Comparison of ENCODE assay signal across 20 cellular contexts in genomic region chr3:20073068-20073467, GRCh38. TPM values are rescaled to one million over a fixed set of nuclear protein-coding genes. Genes with fewer than 3 reads are reported as not detected.
DNase-seq lines count a peak whose midpoint lies in the region; ATAC-seq and TF ChIP-seq lines count a peak whose summit lies in the region.
"Had no signal": no experiment of that assay in that cellular context is flagged by ENCODE, and none has a peak within 500 bp of the region (broad histone marks: within the 10 kb centered on the region; RNA-seq: fewer than 3 reads in every experiment).

No MANE protein-coding gene starts in this region.

- H3K27me3 Mint-ChIP-seq in CD4-positive, alpha-beta memory T cell = no peaks in the 10 kb centered on the region
- peaks cover 13% of the 10 kb centered on the region for H3K27me3 Mint-ChIP-seq in GM23338 (ENCODE audit: insufficient read depth, low read depth, poor library complexity)
- H3K27me3 Mint-ChIP-seq in activated CD8-positive, alpha-beta memory T cell treated with anti-CD3 and anti-CD28 coated beads, Interleukin-2, amount 10 ng/mL, durations not matched to agents 7 days and 5 days = no peaks in the 10 kb centered on the region

- peaks cover 26 to 60% (median 45%) of the 10 kb centered on the region in 4 donors for H3K4me1 Mint-ChIP-seq in CD4-positive, alpha-beta memory T cell
- H3K4me1 Mint-ChIP-seq in GM23338 = peaks cover 33% of the 10 kb centered on the region
- peaks cover 35% of the 10 kb centered on the region for H3K4me1 Mint-ChIP-seq in activated CD8-positive, alpha-beta memory T cell treated with anti-CD3 and anti-CD28 coated beads, Interleukin-2, amount 10 ng/mL, durations not matched to agents 7 days and 5 days

- H3K9ac ChIP-seq in trophoblast cell (ENCODE audit: low read length) = no peak overlapping the region

- no peak overlapping the region for H3K4me3 Mint-ChIP-seq in CD4-positive, alpha-beta memory T cell
- H3K4me3 Mint-ChIP-seq in GM23338 = no peak overlapping the region
- H3K4me3 Mint-ChIP-seq in activated CD8-positive, alpha-beta memory T cell treated with anti-CD3 and anti-CD28 coated beads, Interleukin-2, amount 10 ng/mL, durations not matched to agents 7 days and 5 days = no peak overlapping the region
- H3K4me3 Mint-ChIP-seq: CD14-positive monocyte had no signal

- H3K79me1 ChIP-seq in trophoblast cell (ENCODE audit: low read length) = peaks cover 10% of the 10 kb centered on the region

- no peaks in the 10 kb centered on the region for H3K9me2 ChIP-seq in GM23338 (ENCODE audit: insufficient read depth)

- H4K20me1 ChIP-seq in GM23338 (replicated peaks; ENCODE audit: insufficient read depth) = no peaks in the 10 kb centered on the region; the same call in 1 of the 2 replicates

- H3K4me1 ChIP-seq in CD4-positive, alpha-beta memory T cell (ENCODE audit: insufficient read depth, low read length) = peaks cover 11% of the 10 kb centered on the region
- H3K4me1 ChIP-seq in GM23338 (ENCODE audit: insufficient read depth) (peaks cover 32% of the 10 kb centered on the region), trophoblast cell (ENCODE audit: control insufficient read depth in 1 of 2, insufficient read depth in 2 of 2, low read length in 2 of 2) (peaks cover 9 to 10% of the 10 kb centered on the region in 2 experiments)

- no peak overlapping the region for H3K4me3 ChIP-seq in CD4-positive, alpha-beta memory T cell (ENCODE audit: low read length in 2 of 2)
- H3K4me3 ChIP-seq in GM23338 (no peak overlapping the region), dorsolateral prefrontal cortex (peak overlapping the region in 2 of 59 donors; percentile 8 to 16), trophoblast cell (ENCODE audit: low read depth, low read length) (no peak overlapping the region), foreskin fibroblast (ENCODE audit: low read depth in 1 of 2, low read length in 2 of 2) (no peak overlapping the region)
- H3K4me3 ChIP-seq: MG63, upper lobe of left lung had no signal

- H2BK5ac ChIP-seq in trophoblast cell (ENCODE audit: low read depth, low read length, poor library complexity) = peak overlapping the region; percentile 39

- H2BK12ac ChIP-seq in trophoblast cell (ENCODE audit: low read length) = no peak overlapping the region

- ATAC-seq in GM23338 (no peak), GM18868 (IDR thresholded peaks at IDR 0.05; ENCODE audit: unreplicated experiment) (no peak)
- ATAC-seq in activated CD8-positive, alpha-beta memory T cell treated with anti-CD3 and anti-CD28 coated beads, Interleukin-2, amount 10 ng/mL, durations not matched to agents 7 days and 5 days = no peak
- ATAC-seq: stimulated activated naive CD8-positive, alpha-beta T cell treated with anti-CD3 and anti-CD28 coated beads, Interleukin-15, Interleukin-2, amounts not matched to agents 100 U/mL and 50 U/mL, for 24 hours had no signal

- intact Hi-C loops in CD4-positive, alpha-beta memory T cell (cut with micrococcal nuclease) = no loop called here
- intact Hi-C loops in dorsolateral prefrontal cortex (cut with DNase I) = no loop called here

- H2AK5ac ChIP-seq in trophoblast cell (ENCODE audit: low read length) = no peak overlapping the region

- no peak for DNase-seq in CD4-positive, alpha-beta memory T cell
- DNase-seq in GM23338 (ENCODE audit: low spot score) = no peak
- no peak for DNase-seq in dorsolateral prefrontal cortex
- no peak for DNase-seq in trophoblast cell
- no peak for DNase-seq in COLO668 (lab: John Stamatoyannopoulos, UW; ENCODE audit: unreplicated experiment)
- DNase-seq in activated CD8-positive, alpha-beta memory T cell treated with anti-CD3 and anti-CD28 coated beads, Interleukin-2, amount 10 ng/mL, durations not matched to agents 7 days and 5 days = no peak
- no peak for DNase-seq in foreskin fibroblast
- DNase-seq: activated CD4-positive, alpha-beta T cell treated with anti-CD3 and anti-CD28 coated beads, Interleukin-2, amount 50 U/mL, for 48 hours; activated CD4-positive, CD25-positive, alpha-beta regulatory T cell; activated gamma-delta T cell; amniotic stem cell; DMS 273 treated with DMSO at 0.1 percent for 48 hours; kidney glomerular epithelial cell; MG63; NCI-H2029 treated with DMSO at 0.1 percent for 48 hours; stimulated activated CD4-positive, alpha-beta T cell treated with anti-CD3 and anti-CD28 coated beads, Interleukin-4, amount 100 ng/mL, for 4 hours; stimulated activated naive CD8-positive, alpha-beta T cell treated with anti-CD3 and anti-CD28 coated beads, Interleukin-15, Interleukin-2, amounts not matched to agents 100 U/mL and 50 U/mL, for 24 hours; upper lobe of left lung had no signal

- H2AFZ ChIP-seq in GM23338 = no peak overlapping the region
- H2AFZ ChIP-seq in trophoblast cell (ENCODE audit: insufficient read depth, low read length, poor library complexity) = no peak overlapping the region

- no peak overlapping the region for H3K23ac ChIP-seq in trophoblast cell (ENCODE audit: low read length)

- peak overlapping the region; percentile 82 for H4K8ac ChIP-seq in trophoblast cell (ENCODE audit: low read depth, low read length)

- peak overlapping the region; percentile 35 for H4K91ac ChIP-seq in trophoblast cell (ENCODE audit: low read depth, low read length)

- H3K27ac Mint-ChIP-seq in CD4-positive, alpha-beta memory T cell = peak overlapping the region in 5 of 7 donors; percentile 32 to 83 (median 57)
- H3K27ac Mint-ChIP-seq in GM23338 = no peak overlapping the region
- H3K27ac Mint-ChIP-seq in activated CD8-positive, alpha-beta memory T cell treated with anti-CD3 and anti-CD28 coated beads, Interleukin-2, amount 10 ng/mL, durations not matched to agents 7 days and 5 days = no peak overlapping the region

- H3K27ac ChIP-seq in CD4-positive, alpha-beta memory T cell (ENCODE audit: low read depth, low read length) = no peak overlapping the region
- H3K27ac ChIP-seq in GM23338 (ENCODE audit: low read depth) = no peak overlapping the region
- peak overlapping the region; percentile 8 to 96 (median 84) for H3K27ac ChIP-seq in dorsolateral prefrontal cortex
- no peak overlapping the region for H3K27ac ChIP-seq in trophoblast cell (ENCODE audit: low read depth, low read length)

- H3K79me2 ChIP-seq in GM23338 (replicated peaks; ENCODE audit: insufficient read depth) (no peaks in the 10 kb centered on the region), trophoblast cell (ENCODE audit: control insufficient read depth, insufficient read depth, low read length, poor library complexity) (peaks cover 1% of the 10 kb centered on the region)

- H3K4me2 ChIP-seq in GM23338 = peak overlapping the region; percentile 49
- no peak overlapping the region for H3K4me2 ChIP-seq in trophoblast cell (ENCODE audit: low read length)

- no peak overlapping the region for H3K14ac ChIP-seq in trophoblast cell (ENCODE audit: low read length)

- WGBS in trophoblast cell (ENCODE audit: extremely low coverage, insufficient coverage, insufficient read length) = no CpG with 5 or more reads among the region's 5 CpGs

- no peak overlapping the region for H2BK120ac ChIP-seq in trophoblast cell (ENCODE audit: insufficient read depth, low read length, poor library complexity)

- POLR2A ChIA-PET in CD4-positive, alpha-beta memory T cell (lab: Charles Lee; ENCODE audit: partially characterized antibody) = no interaction called here

- CTCF ChIA-PET in CD4-positive, alpha-beta memory T cell (lab: Charles Lee; ENCODE audit: partially characterized antibody) = no interaction called here
- CTCF ChIA-PET in activated CD8-positive, alpha-beta memory T cell treated with anti-CD3 and anti-CD28 coated beads, Interleukin-2, amount 10 ng/mL, durations not matched to agents 7 days and 5 days (lab: Charles Lee) = no interaction called here

- no peak overlapping the region for H3K18ac ChIP-seq in trophoblast cell (ENCODE audit: low read length)

- no peak overlapping the region for H3K4ac ChIP-seq in trophoblast cell (ENCODE audit: low read depth, low read length)

- no peak overlapping the region for H4K12ac ChIP-seq in trophoblast cell (ENCODE audit: low read depth, low read length)

- no peaks in the 10 kb centered on the region for H3K9me3 Mint-ChIP-seq in CD4-positive, alpha-beta memory T cell
- no peaks in the 10 kb centered on the region; the same call in 2 of the 3 replicates for H3K9me3 Mint-ChIP-seq in GM23338
- no peaks in the 10 kb centered on the region for H3K9me3 Mint-ChIP-seq in activated CD8-positive, alpha-beta memory T cell treated with anti-CD3 and anti-CD28 coated beads, Interleukin-2, amount 10 ng/mL, durations not matched to agents 7 days and 5 days (ENCODE audit: low read depth)
- H3K9me3 Mint-ChIP-seq: CD14-positive monocyte had no signal

- peaks cover 6% of the 10 kb centered on the region for H3K36me3 ChIP-seq in CD4-positive, alpha-beta memory T cell (ENCODE audit: insufficient read depth, low read length)
- H3K36me3 ChIP-seq in GM23338 (ENCODE audit: insufficient read depth) (no peaks in the 10 kb centered on the region), trophoblast cell (ENCODE audit: control insufficient read depth in 1 of 2, insufficient read depth in 2 of 2, low read length in 2 of 2) (no peaks in the 10 kb centered on the region)
- H3K36me3 ChIP-seq: MG63 had no signal

- peaks cover 46 to 57% of the 10 kb centered on the region in 2 donors for H3K36me3 Mint-ChIP-seq in CD4-positive, alpha-beta memory T cell
- no peaks in the 10 kb centered on the region for H3K36me3 Mint-ChIP-seq in GM23338 (ENCODE audit: low read depth)
- peaks cover 64% of the 10 kb centered on the region for H3K36me3 Mint-ChIP-seq in activated CD8-positive, alpha-beta memory T cell treated with anti-CD3 and anti-CD28 coated beads, Interleukin-2, amount 10 ng/mL, durations not matched to agents 7 days and 5 days

- H3F3A ChIP-seq in GM23338 (replicated peaks; ENCODE audit: low read depth) = no peaks in the 10 kb centered on the region

- H3K27me3 ChIP-seq in CD4-positive, alpha-beta memory T cell (ENCODE audit: insufficient read depth, low read length) = no peaks in the 10 kb centered on the region
- peaks cover 15% of the 10 kb centered on the region for H3K27me3 ChIP-seq in GM23338 (ENCODE audit: insufficient read depth)
- no peaks in the 10 kb centered on the region for H3K27me3 ChIP-seq in dorsolateral prefrontal cortex
- no peaks in the 10 kb centered on the region for H3K27me3 ChIP-seq in trophoblast cell (ENCODE audit: insufficient read depth, low read length)
- H3K27me3 ChIP-seq: MG63, upper lobe of left lung had no signal

- no peaks in the 10 kb centered on the region for H3K9me3 ChIP-seq in CD4-positive, alpha-beta memory T cell (ENCODE audit: control insufficient read depth in 1 of 2, low read length in 2 of 2)
- H3K9me3 ChIP-seq in trophoblast cell (ENCODE audit: insufficient read depth, low read depth, low read length) = no peaks in the 10 kb centered on the region
- H3K9me3 ChIP-seq: MG63, upper lobe of left lung had no signal

- TF ChIP-seq CTCF in GM23338 (conservative IDR thresholded peaks at IDR 0.05; ENCODE audit: low read depth in 2 of 2) (no peak), dorsolateral prefrontal cortex (IDR thresholded peaks at IDR 0.05 in 54 of 56, conservative IDR thresholded peaks at IDR 0.05 in 2 of 56; ENCODE audit: low read depth in 1 of 56, partially characterized antibody in 56 of 56) (no peak), foreskin fibroblast (IDR thresholded peaks at IDR 0.05; ENCODE audit: low read depth, low read length) (no peak)

RNA-seq across cellular contexts. Expression of gene KAT2B, which starts 32.8 kb away (rescaled TPM):
- 10 to 100 TPM; 81.3 to 85.9 TPM for total RNA-seq in CD4-positive, alpha-beta memory T cell
- 10 to 100 TPM in 1 of 2 donors, 1 to 10 TPM in 1; 4.3 to 11.5 TPM for polyA plus RNA-seq in CD4-positive, alpha-beta memory T cell
- 1.7 and 4.4 TPM in 2 replicates for total RNA-seq in GM23338 (2014; rRNA removed; shearing (Covaris generic))
- polyA plus RNA-seq in GM23338 (2016; fragmentation: Nextera tagmentation; extraction: Ambion mirVana) = 1.3 and 1.7 TPM in 2 replicates
- 100 to 1,000 TPM in 47 of 120 experiments, 10 to 100 TPM in 73; 45.8 to 193 (median 92.8) TPM for total RNA-seq in dorsolateral prefrontal cortex
- 16.7 and 17.5 TPM in 2 replicates for polyA plus RNA-seq in trophoblast cell (2013)
- total RNA-seq in activated CD8-positive, alpha-beta memory T cell treated with anti-CD3 and anti-CD28 coated beads, Interleukin-2, amount 10 ng/mL, durations not matched to agents 7 days and 5 days = 100 to 1,000 TPM in 1 of 2 experiments, 10 to 100 TPM in 1; 98.2 to 120 TPM

Comparison
In these comparisons a context has a peak if more than half of its experiments do, and no peak if none do; other contexts are left out.
1. H3K27ac ChIP-seq: peak in dorsolateral prefrontal cortex (59 of 59); none in CD4-positive, alpha-beta memory T cell (single experiment), GM23338 (single experiment) and trophoblast cell (single experiment).
2. H3K27ac Mint-ChIP-seq: peak in CD4-positive, alpha-beta memory T cell (5 of 7); none in GM23338 (single experiment) and activated CD8-positive, alpha-beta memory T cell treated with anti-CD3 and anti-CD28 coated beads, Interleukin-2, amount 10 ng/mL, durations not matched to agents 7 days and 5 days (single experiment).